ENCODE assay signal across 8 cellular contexts in genomic region chr1:151145158-151146071, GRCh38. TPM values are rescaled to one million over a fixed set of nuclear protein-coding genes. Genes with fewer than 3 reads are reported as not detected.
DNase-seq lines count a peak whose midpoint lies in the region; ATAC-seq lines count a peak whose summit lies in the region.

No MANE protein-coding gene starts in this region.

- H4K8ac ChIP-seq in mesenchymal stem cell (ENCODE audit: low read length) = peak overlapping the region; percentile 19

- H3K79me1 ChIP-seq in mesenchymal stem cell (replicated peaks; ENCODE audit: low read length, poor library complexity, severe bottlenecking) = peaks cover 3% of the 10 kb centered on the region

- no peak overlapping the region for H3K27ac ChIP-seq in duodenal mucosa (ENCODE audit: low read depth, low read length)
- H3K27ac ChIP-seq in mesenchymal stem cell (ENCODE audit: low read length, poor library complexity, severe bottlenecking) = no peak overlapping the region
- no peak overlapping the region for H3K27ac ChIP-seq in thymus (ENCODE audit: low read depth)

- no peak overlapping the region for H2BK5ac ChIP-seq in mesenchymal stem cell (ENCODE audit: low read depth, low read length, poor library complexity, severe bottlenecking)

- peak overlapping the region in 1 of 2 experiments; percentile 79 for H3K23ac ChIP-seq in mesenchymal stem cell (ENCODE audit: low read length in 2 of 2)

- H3K4ac ChIP-seq in mesenchymal stem cell (ENCODE audit: low read depth in 1 of 2, low read length in 2 of 2) = no peak overlapping the region

- H3K9me3 ChIP-seq in NT2/D1 (ENCODE audit: insufficient read depth, low read length) = no peaks in the 10 kb centered on the region
- no peaks in the 10 kb centered on the region for H3K9me3 ChIP-seq in duodenal mucosa (ENCODE audit: control insufficient read depth in 1 of 2, low read length in 2 of 2)
- no peaks in the 10 kb centered on the region for H3K9me3 ChIP-seq in mesenchymal stem cell (ENCODE audit: control insufficient read depth, low read length)
- no peaks in the 10 kb centered on the region for H3K9me3 ChIP-seq in thymus (ENCODE audit: control insufficient read depth)

- H2BK120ac ChIP-seq in mesenchymal stem cell (ENCODE audit: low read depth, low read length) = no peak overlapping the region

- H3K4me1 ChIP-seq in NT2/D1 (ENCODE audit: insufficient read depth, insufficient read length) (peaks cover 30% of the 10 kb centered on the region), duodenal mucosa (ENCODE audit: control insufficient read depth in 1 of 2, insufficient read depth in 2 of 2, low read length in 2 of 2) (peaks cover 7 to 18% of the 10 kb centered on the region in 2 donors), mesenchymal stem cell (ENCODE audit: control insufficient read depth, insufficient read depth, low read depth, low read length) (peaks cover 22% of the 10 kb centered on the region), thymus (ENCODE audit: control insufficient read depth, insufficient read depth, low read length) (peaks cover 6% of the 10 kb centered on the region)

- no peak overlapping the region for H2AK5ac ChIP-seq in mesenchymal stem cell (ENCODE audit: low read length, severe bottlenecking)

- H3K9ac ChIP-seq in NT2/D1 (ENCODE audit: insufficient read length, low read depth) (peak overlapping the region; percentile 89), duodenal mucosa (ENCODE audit: low read depth in 1 of 2, low read length in 2 of 2) (peak overlapping the region; percentile 65 to 73), mesenchymal stem cell (ENCODE audit: low read length) (peak overlapping the region; percentile 71)

- no peak overlapping the region for H4K91ac ChIP-seq in mesenchymal stem cell (ENCODE audit: low read length)

- no peak overlapping the region for H3K18ac ChIP-seq in mesenchymal stem cell (ENCODE audit: low read depth in 1 of 2, low read length in 2 of 2)

- no peak overlapping the region for H3K14ac ChIP-seq in mesenchymal stem cell (ENCODE audit: low read length in 2 of 2)

- peak overlapping the region; percentile 81 for H3K4me2 ChIP-seq in mesenchymal stem cell (ENCODE audit: low read length, poor library complexity, severe bottlenecking)

- no peak overlapping the region for H2BK15ac ChIP-seq in mesenchymal stem cell (ENCODE audit: low read depth, poor library complexity, severe bottlenecking)

- 13% methylated on average over 44 of the region's 46 CpGs for WGBS in mesenchymal stem cell
- WGBS in thymus = 46% methylated on average over 46 of the region's 46 CpGs

- H3K27me3 ChIP-seq in NT2/D1 (ENCODE audit: insufficient read depth, insufficient read length) (peaks cover 10% of the 10 kb centered on the region), duodenal mucosa (ENCODE audit: control insufficient read depth in 1 of 2, insufficient read depth in 2 of 2, low read length in 2 of 2) (peaks cover 0 to 6% of the 10 kb centered on the region in 2 donors), mesenchymal stem cell (ENCODE audit: control insufficient read depth in 1 of 2, insufficient read depth in 1 of 2, low read length in 2 of 2) (peaks cover 8 to 21% of the 10 kb centered on the region in 2 experiments), thymus (ENCODE audit: control insufficient read depth, insufficient read depth) (no peaks in the 10 kb centered on the region)

- H2AFZ ChIP-seq in mesenchymal stem cell (ENCODE audit: low read depth, low read length) = no peak overlapping the region

- H2BK12ac ChIP-seq in mesenchymal stem cell (ENCODE audit: low read length in 2 of 2) = no peak overlapping the region

- ATAC-seq in HG03135 (IDR thresholded peaks at IDR 0.05; ENCODE audit: unreplicated experiment) = no peak

- H3K36me3 ChIP-seq in NT2/D1 (ENCODE audit: insufficient read depth, insufficient read length, low read length) (peaks cover 8% of the 10 kb centered on the region), duodenal mucosa (ENCODE audit: control insufficient read depth in 1 of 2, insufficient read depth in 2 of 2, low read length in 2 of 2) (no peaks in the 10 kb centered on the region), mesenchymal stem cell (ENCODE audit: control insufficient read depth in 1 of 2, insufficient read depth in 2 of 2, low read depth in 1 of 2, low read length in 2 of 2) (peaks cover 0 to 9% of the 10 kb centered on the region in 2 experiments), thymus (ENCODE audit: control insufficient read depth, insufficient read depth) (no peaks in the 10 kb centered on the region)

- H3K4me3 ChIP-seq in NT2/D1 (ENCODE audit: insufficient read length, low read depth) (peak overlapping the region; percentile 82), duodenal mucosa (ENCODE audit: low read depth in 1 of 2, low read length in 2 of 2) (peak overlapping the region; percentile 72 to 90), mesenchymal stem cell (ENCODE audit: insufficient read depth in 1 of 2, low read depth in 1 of 2, low read length in 2 of 2) (peak overlapping the region; percentile 81 to 82), thymus (ENCODE audit: low read length) (peak overlapping the region; percentile 89)

- peak; percentile 35 for DNase-seq in DMS79 (lab: John Stamatoyannopoulos, UW)
- DNase-seq in NT2/D1 (ENCODE audit: low read depth, low spot score) = no peak
- DNase-seq in mesenchymal stem cell = peak; percentile 46
- no peak for DNase-seq in Ammon's horn (ENCODE audit: low spot score)
- no peak for DNase-seq in Kasumi-1 (lab: John Stamatoyannopoulos, UW)

RNA-seq across cellular contexts. Expression of gene SEMA6C, which starts 1.0 kb away (rescaled TPM):
- 1.1 TPM for polyA plus RNA-seq in mesenchymal stem cell (2013, experiment 1 of 2)
- polyA plus RNA-seq in mesenchymal stem cell (2013, experiment 2 of 2) = 1.2 TPM
- polyA plus RNA-seq in thymus = 24.3 TPM

RNA-seq across cellular contexts. Expression of gene TNFAIP8L2, which starts 11.0 kb away (rescaled TPM):
- polyA plus RNA-seq in mesenchymal stem cell (2013, experiment 1 of 2) = not detected
- polyA plus RNA-seq in mesenchymal stem cell (2013, experiment 2 of 2) = not detected
- 32.8 TPM for polyA plus RNA-seq in thymus

RNA-seq across cellular contexts. Expression of gene LYSMD1, which starts 20.3 kb away (rescaled TPM):
- 5.9 TPM for polyA plus RNA-seq in mesenchymal stem cell (2013, experiment 1 of 2)
- 5.2 TPM for polyA plus RNA-seq in mesenchymal stem cell (2013, experiment 2 of 2)
- 7.7 TPM for polyA plus RNA-seq in thymus

RNA-seq across cellular contexts. Expression of gene SCNM1, which starts 20.5 kb away (rescaled TPM):
- polyA plus RNA-seq in mesenchymal stem cell (2013, experiment 1 of 2) = 51.1 TPM
- 52.4 TPM for polyA plus RNA-seq in mesenchymal stem cell (2013, experiment 2 of 2)
- polyA plus RNA-seq in thymus = 75.2 TPM

RNA-seq across cellular contexts. Expression of gene TMOD4, which starts 30.4 kb away (rescaled TPM):
- polyA plus RNA-seq in mesenchymal stem cell (2013, experiment 1 of 2) = 0.06 TPM
- 0.14 TPM for polyA plus RNA-seq in mesenchymal stem cell (2013, experiment 2 of 2)
- 1.0 TPM for polyA plus RNA-seq in thymus

Comparison
In these comparisons a context has a peak if more than half of its experiments do, and no peak if none do; other contexts are left out.
1. DNase-seq: peak in DMS79 (single experiment) and mesenchymal stem cell (single experiment); none in NT2/D1 (single experiment), Ammon's horn (single experiment) and Kasumi-1 (0 of 2).
2. Peak in every context shown above with its lines, with median percentiles within 50 percentile points of each other: H3K4me3 ChIP-seq and H3K9ac ChIP-seq.